9 cellular contexts compared by ENCODE assay signal in genomic region chr1:226995064-226995965, GRCh38. TPM values are rescaled to one million over a fixed set of nuclear protein-coding genes. Genes with fewer than 3 reads are reported as not detected.
DNase-seq lines count a peak whose midpoint lies in the region; ATAC-seq and TF ChIP-seq lines count a peak whose summit lies in the region.
"Had no signal": no experiment of that assay in that cellular context is flagged by ENCODE, and none has a peak within 500 bp of the region (broad histone marks: within the 10 kb centered on the region; RNA-seq: fewer than 3 reads in every experiment).

No MANE protein-coding gene starts in this region.

- CTCF ChIA-PET in PC-3 (lab: Charles Lee), result no interaction called here

- no peaks in the 10 kb centered on the region for H3K36me3 ChIP-seq in PC-3 (ENCODE audit: low read depth, low read length)

- H3K9me3 ChIP-seq in PC-3 (ENCODE audit: low read length), result no peaks in the 10 kb centered on the region

- in situ Hi-C loops in GM13976 (cut with MboI; ENCODE audit: low sequenced_read_pairs, unreplicated experiment), result no loop called here

- no peak overlapping the region for H2AFZ ChIP-seq in PC-3 (ENCODE audit: low read length)

- peak overlapping the region; percentile 44 for H3K27ac ChIP-seq in angular gyrus (ENCODE audit: low read depth, low read length)
- H3K27ac ChIP-seq in PC-3 (ENCODE audit: low read length), result no peak overlapping the region

- no TSS peak for BruUV-seq in PC-3 (replicated peaks; lab: Mats Ljungman, UMichigan)

- DNase-seq in GM13976 (ENCODE audit: low spot score) (peak; percentile 68), OCI-M1 (lab: John Stamatoyannopoulos, UW) (no peak), PC-3 (no peak), NCI-H1694 treated with DMSO at 0.1 percent for 48 hours (lab: John Stamatoyannopoulos, UW) (no peak)
- no peak for DNase-seq in effector CD4-positive, alpha-beta T cell
- DNase-seq: NCI-H2227 treated with DMSO at 0.1 percent for 48 hours had no signal

- no peak overlapping the region for H3K9ac ChIP-seq in PC-3 (ENCODE audit: low read length)

- ATAC-seq in GM19397 (IDR thresholded peaks at IDR 0.05; ENCODE audit: unreplicated experiment), result peak; percentile 85
- peak; percentile 97 for ATAC-seq in HG02938 (IDR thresholded peaks at IDR 0.05; ENCODE audit: unreplicated experiment)
- ATAC-seq in PC-3, result no peak

- TF ChIP-seq CTCF in GM13976 (IDR thresholded peaks at IDR 0.05; ENCODE audit: borderline replicate concordance, control extremely low read depth, extremely low read depth, insufficient read depth, missing control alignments), result no peak
- TF ChIP-seq CTCF in PC-3 (conservative IDR thresholded peaks at IDR 0.05; ENCODE audit: low read depth, low read length), result no peak

- intact Hi-C loops in PC-3 (cut with micrococcal nuclease), result no loop called here

- no peaks in the 10 kb centered on the region for H3K79me2 ChIP-seq in PC-3 (ENCODE audit: low read length)

- POLR2A ChIA-PET in PC-3 (lab: Charles Lee; ENCODE audit: unreplicated experiment), result no interaction called here

- H3K4me2 ChIP-seq in PC-3 (ENCODE audit: low read length), result no peak overlapping the region

- H3K9me2 ChIP-seq in PC-3 (replicated peaks; ENCODE audit: low read length), result no peaks in the 10 kb centered on the region

- no peak overlapping the region for H3K4me3 ChIP-seq in PC-3 (ENCODE audit: low read length)

- no peaks in the 10 kb centered on the region for H3K4me1 ChIP-seq in PC-3 (ENCODE audit: insufficient read depth, low read length)

- H3K27me3 ChIP-seq in PC-3 (ENCODE audit: low read length), result no peaks in the 10 kb centered on the region

- no peaks in the 10 kb centered on the region for H3F3A ChIP-seq in PC-3 (ENCODE audit: low read length, unreplicated experiment)

- H4K20me1 ChIP-seq in PC-3 (ENCODE audit: low read length), result no peaks in the 10 kb centered on the region

RNA-seq across cellular contexts. Expression of gene COQ8A, which starts 55.2 kb away (rescaled TPM):
- 67.0 and 73.3 TPM in 2 replicates for total RNA-seq in PC-3 (2014; rRNA removed)
